In genomic region chr10:103583871-103584215, GRCh38 we compare ENCODE assay signal across 2 cellular contexts.
TF ChIP-seq lines count a peak whose summit lies in the region.

No MANE protein-coding gene starts in this region.

TF ChIP-seq in GM23338, 12 proteins besides CTCF, POLR2A, EP300 and RAD21 (continued from another document):
- TF ChIP-seq ZNF331 (CRISPR knock-in tag; IDR thresholded peaks at IDR 0.05; ENCODE audit: low read depth) (no peak), EZH2phosphoT487 (IDR thresholded peaks at IDR 0.05; ENCODE audit: unreplicated experiment) (no peak), ETS1 (IDR thresholded peaks at IDR 0.05) (no peak), STAT1 (IDR thresholded peaks at IDR 0.05; ENCODE audit: unreplicated experiment) (no peak), NANOG (IDR thresholded peaks at IDR 0.05; ENCODE audit: borderline replicate concordance) (no peak), JUNB (IDR thresholded peaks at IDR 0.05; ENCODE audit: unreplicated experiment) (no peak)
TF ChIP-seq in GM23338: peak in this region for 0.

TF ChIP-seq in GM12878, 131 proteins besides CTCF, POLR2A, EP300 and RAD21 (continued from another document):
- TF ChIP-seq MEF2B (IDR thresholded peaks at IDR 0.05; ENCODE audit: partially characterized antibody, poor library complexity, severe bottlenecking) (no peak), PKNOX1 (IDR thresholded peaks at IDR 0.05) (no peak), RAD51 (IDR thresholded peaks at IDR 0.05) (no peak), KLF5 (IDR thresholded peaks at IDR 0.05; ENCODE audit: partially characterized antibody) (no peak), SREBF1 (IDR thresholded peaks at IDR 0.05; ENCODE audit: low read length) (no peak), MYC (IDR thresholded peaks at IDR 0.05; ENCODE audit: insufficient read depth, insufficient read length, insufficient replicate concordance, low read length, severe bottlenecking) (no peak), CHD1 (IDR thresholded peaks at IDR 0.05; ENCODE audit: low read depth, low read length) (no peak)
TF ChIP-seq in GM12878: peak in this region for 0.
